In genomic region chr14:57290753-57291152, GRCh38 we compare ENCODE assay signal across 23 cellular contexts.
"Had no signal": no experiment of that assay in that cellular context is flagged by ENCODE, and none has a peak within 500 bp of the region (broad histone marks: within the 10 kb centered on the region; RNA-seq: fewer than 3 reads in every experiment).

No MANE protein-coding gene starts in this region.

- DNase-seq: activated CD4-positive, alpha-beta memory T cell treated with anti-CD3 and anti-CD28 coated beads, Interleukin-2, amount 10 ng/mL, durations not matched to agents 7 days and 5 days; activated CD4-positive, alpha-beta T cell treated with anti-CD3 and anti-CD28 coated beads, Interleukin-2, amount 10 ng/mL, durations not matched to agents 7 days and 5 days; activated CD4-positive, CD25-positive, alpha-beta regulatory T cell treated with anti-CD3 and anti-CD28 coated beads, Interleukin-2, amount 50 U/mL, for 72 hours; activated naive CD8-positive, alpha-beta T cell treated with anti-CD3 and anti-CD28 coated beads, Interleukin-2, amount 50 U/mL, for 24 hours; activated T-cell treated with anti-CD3 and anti-CD28 coated beads, Interleukin-2, amount 50 U/mL, for 4 hours; amygdala; central memory CD4-positive, alpha-beta T cell; effector CD4-positive, alpha-beta T cell; foreskin keratinocyte; heart left ventricle; kidney glomerular epithelial cell; left ventricle myocardium superior; naive thymus-derived CD8-positive, alpha-beta T cell; right cardiac atrium; stimulated activated CD4-positive, alpha-beta T cell treated with anti-CD3 and anti-CD28 coated beads, Interleukin-4, amount 100 ng/mL, for 1 hour; stimulated activated naive CD8-positive, alpha-beta T cell treated with anti-CD3 and anti-CD28 coated beads, Interleukin-15, Interleukin-2, amounts not matched to agents 100 U/mL and 50 U/mL, for 24 hours; substantia nigra; T-helper 17 cell; T1000; uterus had no signal

- ATAC-seq: activated naive CD8-positive, alpha-beta T cell treated with anti-CD3 and anti-CD28 coated beads, Interleukin-2, amount 50 U/mL, for 24 hours; activated T-cell treated with anti-CD3 and anti-CD28 coated beads, Interleukin-2, amount 50 U/mL, for 4 hours; activated T-helper 17 cell treated with anti-CD3 and anti-CD28 coated beads, Interleukin-2, amount 50 U/mL, for 72 hours; foreskin keratinocyte; heart left ventricle; left ventricle myocardium superior; naive thymus-derived CD8-positive, alpha-beta T cell; right cardiac atrium; stimulated activated naive CD8-positive, alpha-beta T cell treated with anti-CD3 and anti-CD28 coated beads, Interleukin-15, Interleukin-2, amounts not matched to agents 100 U/mL and 50 U/mL, for 24 hours; T-helper 17 cell had no signal

- H3K27me3 ChIP-seq: breast epithelium, esophagus muscularis mucosa, foreskin keratinocyte, heart left ventricle, uterus had no signal

- H3K9me3 ChIP-seq: breast epithelium, esophagus muscularis mucosa, heart left ventricle, uterus had no signal

- H3K4me1 ChIP-seq: breast epithelium, esophagus muscularis mucosa, foreskin keratinocyte, heart left ventricle, uterus had no signal

- H3K36me3 ChIP-seq: uterus had no signal

- H3K4me3 ChIP-seq: breast epithelium, esophagus muscularis mucosa, heart left ventricle, uterus had no signal
